In genomic region chr4:122798101-122798500, GRCh38 we compare ENCODE assay signal across 8 cellular contexts. TPM values are rescaled to one million over a fixed set of nuclear protein-coding genes. Genes with fewer than 3 reads are reported as not detected.
DNase-seq lines count a peak whose midpoint lies in the region; ATAC-seq, FAIRE-seq and TF ChIP-seq lines count a peak whose summit lies in the region.

No MANE protein-coding gene starts in this region.

- intact Hi-C loops in body of pancreas (cut with DNase I): no loop called here
- intact Hi-C loops in kidney (cut with DNase I): no loop called here
- intact Hi-C loops in tibial artery (cut with DNase I; ENCODE audit: low total_unique reads): no loop called here

- H3K9me3 ChIP-seq in body of pancreas: no peaks in the 10 kb centered on the region
- no peaks in the 10 kb centered on the region for H3K9me3 ChIP-seq in kidney (ENCODE audit: control insufficient read depth in 1 of 2, low read length in 2 of 2)
- H3K9me3 ChIP-seq in tibial artery: no peaks in the 10 kb centered on the region

- H3K4me3 ChIP-seq in body of pancreas (no peak overlapping the region), kidney (ENCODE audit: low read length in 2 of 2) (no peak overlapping the region), tibial artery (peak overlapping the region; percentile 28 to 36)

- H3K27ac ChIP-seq in body of pancreas: no peak overlapping the region
- H3K27ac ChIP-seq in kidney (ENCODE audit: low read depth in 2 of 2, low read length in 2 of 2): peak overlapping the region in 1 of 2 donors; percentile 47
- peak overlapping the region; percentile 69 to 77 for H3K27ac ChIP-seq in tibial artery

- H3K9ac ChIP-seq in kidney (ENCODE audit: low read length in 2 of 2): no peak overlapping the region

- TF ChIP-seq POLR2A in body of pancreas (IDR thresholded peaks at IDR 0.05): no peak

- DNase-seq in AG08396 (ENCODE audit: low spot score) (peak; percentile 82), NCI-H1930 (lab: John Stamatoyannopoulos, UW) (peak; percentile 8 to 24), body of pancreas (peak in 1 of 4 donors; percentile 1), kidney (peak; percentile 70), tibial artery (peak in 1 of 2 donors; percentile 22), NAMALWA (ENCODE audit: low spot score) (no peak)

- no peaks in the 10 kb centered on the region for H3K27me3 ChIP-seq in body of pancreas
- H3K27me3 ChIP-seq in tibial artery: no peaks in the 10 kb centered on the region

- 50% methylated on average over 5 of the region's 5 CpGs for WGBS in body of pancreas, 2 donors

- FAIRE-seq in kidney (lab: Jason Lieb, UNC): no peak

- H3K4me1 ChIP-seq in body of pancreas (no peaks in the 10 kb centered on the region), kidney (ENCODE audit: control insufficient read depth in 1 of 2, insufficient read depth in 1 of 2, low read depth in 1 of 2, low read length in 2 of 2) (no peaks in the 10 kb centered on the region), tibial artery (peaks cover 0 to 20% (median 7%) of the 10 kb centered on the region in 4 donors)

- H3K36me3 ChIP-seq in body of pancreas (replicated peaks in 1 of 2; ENCODE audit: insufficient read depth in 1 of 2, low read depth in 2 of 2): no peaks in the 10 kb centered on the region
- no peaks in the 10 kb centered on the region for H3K36me3 ChIP-seq in kidney (ENCODE audit: control insufficient read depth in 1 of 2, insufficient read depth in 2 of 2, low read length in 2 of 2)
- H3K36me3 ChIP-seq in tibial artery: no peaks in the 10 kb centered on the region

- ATAC-seq in GM21390 (IDR thresholded peaks at IDR 0.05; ENCODE audit: unreplicated experiment): peak; percentile 52
- ATAC-seq in body of pancreas: peak; percentile 52
- no peak for ATAC-seq in HG03521 (IDR thresholded peaks at IDR 0.05; ENCODE audit: unreplicated experiment)

- TF ChIP-seq CTCF in body of pancreas (IDR thresholded peaks at IDR 0.05): no peak
- no peak for TF ChIP-seq CTCF in kidney (IDR thresholded peaks at IDR 0.05; ENCODE audit: borderline replicate concordance, extremely low read depth, insufficient read depth)
- no peak for TF ChIP-seq CTCF in tibial artery (IDR thresholded peaks at IDR 0.05)

RNA-seq across cellular contexts. Expression of gene FGF2, which starts 28.5 kb away (rescaled TPM):
- 1 to 10 TPM; 1.8 to 2.3 TPM for total RNA-seq in body of pancreas
- total RNA-seq in kidney: 16.9 TPM
- polyA plus RNA-seq in kidney (ENCODE audit: insufficient read depth, low read depth, low replicate concordance): 2.3 TPM

Comparison
In these comparisons a context has a peak if more than half of its experiments do, and no peak if none do; other contexts are left out.
1. H3K27ac ChIP-seq: peak in tibial artery (2 of 2); none in body of pancreas (0 of 4).
2. H3K4me3 ChIP-seq: peak in tibial artery (2 of 2); none in body of pancreas (0 of 2) and kidney (0 of 2).